8 cellular contexts compared by ENCODE assay signal in the genomic region with DNA sequence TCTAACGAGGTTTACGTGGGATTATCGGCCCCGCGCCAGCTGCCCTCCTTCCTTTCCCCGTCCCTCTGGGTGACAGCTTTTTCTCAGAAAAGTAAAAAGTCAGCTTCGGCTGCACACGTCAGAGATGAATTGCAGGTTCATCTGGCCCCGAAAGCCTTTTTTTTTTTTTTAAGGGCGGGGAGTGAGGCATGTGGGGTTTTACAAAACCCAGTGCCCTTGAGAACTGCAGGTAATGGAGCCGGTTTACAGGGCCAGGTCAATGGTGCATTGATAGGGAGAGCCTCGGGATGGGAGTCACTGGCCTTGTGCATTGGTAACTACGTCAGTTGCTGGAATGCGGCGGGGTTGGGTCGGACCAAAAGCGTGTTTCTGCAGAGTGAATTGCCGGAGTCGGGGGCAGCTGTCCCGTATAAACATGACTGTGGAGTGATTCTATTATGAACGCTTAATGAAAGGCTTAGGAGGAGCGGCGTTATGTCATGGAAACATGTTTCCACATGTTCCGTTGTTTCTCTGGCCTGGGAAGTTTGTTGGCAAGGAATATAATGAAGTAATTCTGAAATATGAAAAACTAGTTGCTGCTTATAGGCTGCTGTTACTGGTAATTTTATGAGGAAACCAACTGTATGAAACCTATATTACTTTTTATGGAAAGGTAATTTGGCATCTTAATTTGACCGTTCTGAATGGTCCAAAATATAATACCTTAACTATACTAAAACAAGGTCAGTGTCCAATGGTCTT. TPM values are rescaled to one million over a fixed set of nuclear protein-coding genes. Genes with fewer than 3 reads are reported as not detected.
DNase-seq lines count a peak whose midpoint lies in the region; ATAC-seq, FAIRE-seq and TF ChIP-seq lines count a peak whose summit lies in the region.

No MANE protein-coding gene starts in this region.

- TF ChIP-seq EP300 in H1 (IDR thresholded peaks at IDR 0.05; ENCODE audit: borderline replicate concordance in 1 of 2, low read depth in 2 of 2, low read length in 2 of 2) = no peak
- no peak for TF ChIP-seq EP300 in suprapubic skin (IDR thresholded peaks at IDR 0.05)

- peaks cover 29% of the 10 kb centered on the region for H3K27me3 ChIP-seq in BLaER1
- H3K27me3 ChIP-seq in H1 (replicated peaks in 1 of 4; ENCODE audit: control insufficient read depth in 3 of 4, extremely low read depth in 1 of 4, insufficient read depth in 3 of 4, low read length in 3 of 4) = peaks cover 7 to 34% (median 25%) of the 10 kb centered on the region in 4 experiments
- H3K27me3 ChIP-seq in lung (ENCODE audit: control insufficient read depth, insufficient read depth) = no peaks in the 10 kb centered on the region
- H3K27me3 ChIP-seq in suprapubic skin = no peaks in the 10 kb centered on the region

- H4K20me1 ChIP-seq in BLaER1 (no peaks in the 10 kb centered on the region), H1 (replicated peaks in 1 of 2; ENCODE audit: control insufficient read depth in 1 of 2, insufficient read depth in 2 of 2, low read length in 2 of 2) (no peaks in the 10 kb centered on the region)

- H4K91ac ChIP-seq in H1 (replicated peaks; ENCODE audit: insufficient read length, low read length) = no peak overlapping the region

- peaks cover 12% of the 10 kb centered on the region for H3K23me2 ChIP-seq in H1 (ENCODE audit: low read depth, low read length)

- H3K4me3 ChIP-seq in BLaER1 (peak overlapping the region; percentile 68), H1 (ENCODE audit: extremely low read depth in 1 of 4, insufficient read depth in 2 of 4, low read depth in 3 of 4, low read length in 4 of 4) (peak overlapping the region; percentile 52 to 80 (median 70); a peak in 7 of 8 replicates), lung (peak overlapping the region; percentile 57), suprapubic skin (peak overlapping the region; percentile 89)

- no peak overlapping the region for H3K4ac ChIP-seq in H1 (replicated peaks; ENCODE audit: insufficient read length, low read depth, low read length)

- H2BK20ac ChIP-seq in H1 (ENCODE audit: low read length) = no peak overlapping the region

- H3K9me3 ChIP-seq in BLaER1 (peaks cover 13% of the 10 kb centered on the region; the same call in 1 of the 2 replicates), H1 (ENCODE audit: insufficient read depth in 2 of 2, low read depth in 1 of 2, low read length in 1 of 2) (no peaks in the 10 kb centered on the region), lung (ENCODE audit: control insufficient read depth in 2 of 2, insufficient read depth in 1 of 2, low read length in 1 of 2) (no peaks in the 10 kb centered on the region), suprapubic skin (no peaks in the 10 kb centered on the region)

- peak overlapping the region; percentile 73 for H3K4me2 ChIP-seq in BLaER1
- H3K4me2 ChIP-seq in H1 (ENCODE audit: insufficient read depth in 1 of 2, low read depth in 2 of 2, low read length in 2 of 2) = peak overlapping the region; percentile 87 to 99

- H3K9ac ChIP-seq in BLaER1 = no peak overlapping the region; the same call in 1 of the 2 replicates
- peak overlapping the region in 3 of 4 experiments; percentile 45 to 76 (median 74); a peak in 5 of 7 replicates for H3K9ac ChIP-seq in H1 (replicated peaks in 1 of 4; ENCODE audit: extremely low read depth in 1 of 4, low read depth in 3 of 4, low read length in 3 of 4)

- TF ChIP-seq CTCF in H1 (IDR thresholded peaks at IDR 0.05; ENCODE audit: control extremely low read depth in 1 of 3, insufficient read depth in 1 of 3, low read depth in 1 of 3, low read length in 3 of 3) = no peak; a peak in 1 of 4 replicates
- no peak for TF ChIP-seq CTCF in lung (IDR thresholded peaks at IDR 0.05; ENCODE audit: control extremely low read depth, extremely low read depth)
- TF ChIP-seq CTCF in suprapubic skin (IDR thresholded peaks at IDR 0.05) = no peak

- H2AK5ac ChIP-seq in H1 (ENCODE audit: low read depth, low read length) = no peak overlapping the region

- POLR2A ChIA-PET in H1 (lab: Charles Lee; ENCODE audit: partially characterized antibody) = interaction anchor here (0.6 to 1.3 kb wide), 5 partner anchors 18 to 1872 kb away, joined by 3 to 4 read pairs (median 3); partner anchors contain the start of gene PLK4

- no peaks in the 10 kb centered on the region for H3K79me1 ChIP-seq in H1 (ENCODE audit: low read depth, low read length)

- H2BK5ac ChIP-seq in H1 (ENCODE audit: low read depth, low read length) = no peak overlapping the region

- H4K5ac ChIP-seq in H1 (ENCODE audit: insufficient read length, low read depth, low read length) = no peak overlapping the region

- H3K23ac ChIP-seq in H1 (ENCODE audit: insufficient read length) = no peak overlapping the region

- H3K4me1 ChIP-seq in BLaER1 (no peaks in the 10 kb centered on the region), H1 (replicated peaks in 1 of 4; ENCODE audit: control insufficient read depth in 3 of 4, insufficient read depth in 4 of 4, low read length in 3 of 4) (peaks cover 0 to 7% (median 1%) of the 10 kb centered on the region in 4 experiments; a peak in 5 of 7 replicates), lung (ENCODE audit: control insufficient read depth in 2 of 2, insufficient read depth in 2 of 2, low read length in 2 of 2) (peaks cover 2 to 3% of the 10 kb centered on the region in 2 donors), suprapubic skin (peaks cover 10% of the 10 kb centered on the region)

- no peak overlapping the region for H2BK120ac ChIP-seq in H1 (replicated peaks; ENCODE audit: low read depth, low read length)

- CTCF ChIA-PET in H1 (lab: Charles Lee; ENCODE audit: partially characterized antibody) = interaction anchor here (0.6 to 1.6 kb wide), 7 partner anchors 31 to 356 kb away, joined by 3 to 7 read pairs (median 3); no protein-coding TSS in a partner anchor

- TF ChIP-seq POLR2A in H1 (IDR thresholded peaks at IDR 0.05; ENCODE audit: control extremely low read depth in 1 of 2, low read depth in 2 of 2, low read length in 2 of 2) = no peak
- no peak for TF ChIP-seq POLR2A in suprapubic skin (IDR thresholded peaks at IDR 0.05)

- H3K36me3 ChIP-seq in BLaER1 = no peaks in the 10 kb centered on the region
- no peaks in the 10 kb centered on the region for H3K36me3 ChIP-seq in H1 (ENCODE audit: control insufficient read depth in 2 of 4, insufficient read depth in 4 of 4, low read length in 3 of 4)
- no peaks in the 10 kb centered on the region for H3K36me3 ChIP-seq in lung (ENCODE audit: control insufficient read depth in 2 of 2, insufficient read depth in 2 of 2, low read length in 2 of 2)
- H3K36me3 ChIP-seq in suprapubic skin = no peaks in the 10 kb centered on the region

- peak overlapping the region; percentile 93; the same call in 1 of the 2 replicates for H2BK12ac ChIP-seq in H1 (ENCODE audit: low read depth, low read length)

- no peak overlapping the region for H3K56ac ChIP-seq in H1 (replicated peaks; ENCODE audit: insufficient read length, low read depth, low read length)

- 23% methylated on average over 25 of the region's 25 CpGs; no CpG with 5 or more reads in 1 of the 2 experiments for WGBS in H1 (ENCODE audit: extremely low coverage in 1 of 2, insufficient coverage in 1 of 2, insufficient read length in 1 of 2, insufficient replicate concordance in 2 of 2, low coverage in 1 of 2, low lambda C conversion rate in 2 of 2, missing lambda C conversion rate in 1 of 2), 2 experiments
- 15% methylated on average over 25 of the region's 25 CpGs for WGBS in lung, 2 donors
- 9% methylated on average over 25 of the region's 25 CpGs for WGBS in suprapubic skin

- ATAC-seq in GM18517 (IDR thresholded peaks at IDR 0.05; ENCODE audit: unreplicated experiment) = peak; percentile 12
- peak; percentile 14 for ATAC-seq in lung (ENCODE audit: insufficient read depth, low FRiP score)
- ATAC-seq in GM21390 (IDR thresholded peaks at IDR 0.05; ENCODE audit: unreplicated experiment) = no peak

- peak; percentile 62 for DNase-seq in HK-2 (ENCODE audit: unreplicated experiment)
- DNase-seq in SK-N-DZ (ENCODE audit: low spot score) = peak; percentile 47
- peak in 1 of 2 experiments; percentile 48 for DNase-seq in H1 (ENCODE audit: low read depth in 1 of 2, low spot score in 2 of 2)
- DNase-seq in lung (ENCODE audit: low spot score) = peak; percentile 50
- peak; percentile 86 to 87 for DNase-seq in suprapubic skin (ENCODE audit: low spot score in 2 of 2)

- FAIRE-seq in H1 (lab: Jason Lieb, UNC) = no peak

- H3K14ac ChIP-seq in H1 (ENCODE audit: insufficient read length) = no peak overlapping the region

- no peak overlapping the region for H2BK15ac ChIP-seq in H1 (ENCODE audit: low read length)

- no peak for TF ChIP-seq RAD21 in H1 (IDR thresholded peaks at IDR 0.05 in 1 of 2, conservative IDR thresholded peaks at IDR 0.05 in 1 of 2; ENCODE audit: low read depth in 2 of 2, low read length in 2 of 2)

- no peaks in the 10 kb centered on the region for H3K79me2 ChIP-seq in H1 (ENCODE audit: control insufficient read depth in 1 of 2, insufficient read depth in 2 of 2, low read length in 2 of 2)

- H3K18ac ChIP-seq in H1 (ENCODE audit: extremely low read depth, low read length) = peak overlapping the region; percentile 72; the same call in 1 of the 2 replicates

- H4K8ac ChIP-seq in H1 (ENCODE audit: extremely low read depth, insufficient read depth, low read length) = peak overlapping the region; percentile 97; the same call in 1 of the 2 replicates

- H3K27ac ChIP-seq in BLaER1 (no peak overlapping the region), H1 (ENCODE audit: low read depth, low read length) (no peak overlapping the region), lung (ENCODE audit: low read depth in 1 of 2, low read length in 1 of 2) (peak overlapping the region; percentile 28 to 35), suprapubic skin (peak overlapping the region; percentile 81)

- peak overlapping the region; percentile 99; the same call in 1 of the 2 replicates for H2AFZ ChIP-seq in H1 (ENCODE audit: low read length)

RNA-seq across cellular contexts. Expression of gene HSPA4L, which starts 1.1 kb away (rescaled TPM):
- polyA plus RNA-seq in SK-N-DZ (2014; cell fraction: cytosol; rRNA removed) = 6.9 and 9.4 TPM in 2 replicates
- 4.4 and 5.6 TPM in 2 replicates for polyA plus RNA-seq in SK-N-DZ (2014; cell fraction: nucleus; rRNA removed)
- total RNA-seq in H1 (2021; fragmentation: NEBNext Ultra II Directional; extraction: Animal tissue kit (Norgen Biotek cat#: 25700)) = 4.6 and 4.7 TPM in 2 replicates
- 0.65 and 1.0 TPM in 2 replicates for polyA plus RNA-seq in H1 (2011; rRNA removed)
- polyA plus RNA-seq in H1 (2011; cell fraction: cytosol; rRNA removed) = 1.5 TPM
- polyA plus RNA-seq in H1 (2011; cell fraction: nucleus; rRNA removed) = 1.1 TPM
- polyA plus RNA-seq in H1 (2012, experiment 1 of 2) = 2.3 to 4.0 TPM (median 2.6 TPM) in 4 replicates
- 0.09 TPM for polyA plus RNA-seq in H1 (2012, experiment 2 of 2)
- polyA plus RNA-seq in H1 (2013, experiment 1 of 2) = 3.0 TPM
- polyA plus RNA-seq in H1 (2013, experiment 2 of 2) = 3.2 TPM
- polyA minus RNA-seq in H1 (2011; rRNA and poly(A)+ RNA removed) = 4.1 and 5.8 TPM in 2 replicates
- polyA minus RNA-seq in H1 (2011; cell fraction: cytosol; rRNA and poly(A)+ RNA removed) = 1.5 TPM
- 6.1 TPM for polyA minus RNA-seq in H1 (2011; cell fraction: nucleus; rRNA and poly(A)+ RNA removed)
- total RNA-seq in lung = 1 to 10 TPM; 4.6 to 6.0 TPM
- polyA plus RNA-seq in lung = 1 to 10 TPM in 1 of 2 donors, under 1 TPM in 1; 0.91 to 1.5 TPM
- total RNA-seq in suprapubic skin = 10 to 100 TPM; 17.8 to 22.2 (median 19.6) TPM

RNA-seq across cellular contexts. Expression of gene SLC25A31, which starts 53.0 kb away (rescaled TPM):
- polyA plus RNA-seq in SK-N-DZ (2014; cell fraction: cytosol; rRNA removed) = not detected in 2 replicates
- polyA plus RNA-seq in SK-N-DZ (2014; cell fraction: nucleus; rRNA removed) = not detected in 2 replicates
- total RNA-seq in H1 (2021; fragmentation: NEBNext Ultra II Directional; extraction: Animal tissue kit (Norgen Biotek cat#: 25700)) = not detected in 2 replicates
- polyA plus RNA-seq in H1 (2011; rRNA removed) = not detected in 2 replicates
- not detected for polyA plus RNA-seq in H1 (2011; cell fraction: cytosol; rRNA removed)
- not detected for polyA plus RNA-seq in H1 (2011; cell fraction: nucleus; rRNA removed)
- polyA plus RNA-seq in H1 (2012, experiment 1 of 2) = not detected in 4 replicates
- polyA plus RNA-seq in H1 (2012, experiment 2 of 2) = not detected
- polyA plus RNA-seq in H1 (2013, experiment 1 of 2) = 0.02 TPM
- not detected for polyA plus RNA-seq in H1 (2013, experiment 2 of 2)
- not detected in 2 replicates for polyA minus RNA-seq in H1 (2011; rRNA and poly(A)+ RNA removed)
- not detected for polyA minus RNA-seq in H1 (2011; cell fraction: cytosol; rRNA and poly(A)+ RNA removed)
- not detected for polyA minus RNA-seq in H1 (2011; cell fraction: nucleus; rRNA and poly(A)+ RNA removed)
- total RNA-seq in lung = not detected
- under 1 TPM in 1 of 2 donors, not detected in 1; 0.06 TPM for polyA plus RNA-seq in lung
- total RNA-seq in suprapubic skin = not detected

Comparison
In these comparisons a context has a peak if more than half of its experiments do, and no peak if none do; other contexts are left out.
1. H3K27ac ChIP-seq: peak in lung (2 of 2) and suprapubic skin (single experiment); none in BLaER1 (single experiment) and H1 (single experiment).
2. Peak in every context shown above with its lines, with median percentiles within 50 percentile points of each other: H3K4me3 ChIP-seq.